Comparison of ENCODE assay signal across 21 cellular contexts in the genomic region with DNA sequence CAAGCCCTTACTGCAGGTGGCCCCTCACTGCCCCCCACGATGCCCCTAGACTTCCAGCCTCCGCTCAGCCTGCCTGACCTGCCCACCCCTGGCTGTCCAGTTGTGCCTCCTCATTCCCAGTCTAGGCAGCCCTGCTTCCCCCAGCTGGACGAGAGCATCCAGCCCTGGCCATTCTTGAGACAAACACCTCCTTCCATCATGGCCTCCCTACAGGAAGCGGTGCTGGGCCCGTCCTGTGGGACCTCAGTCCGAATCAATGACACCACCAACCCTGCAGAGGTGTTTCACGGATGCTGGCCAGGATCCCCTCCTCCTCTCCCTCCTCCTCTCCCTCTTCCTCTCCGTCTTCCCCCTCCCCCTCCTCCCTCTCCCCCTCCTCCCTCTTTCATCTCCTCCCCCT. TPM values are rescaled to one million over a fixed set of nuclear protein-coding genes. Genes with fewer than 3 reads are reported as not detected.
DNase-seq lines count a peak whose midpoint lies in the region; ATAC-seq and TF ChIP-seq lines count a peak whose summit lies in the region.
"Had no signal": no experiment of that assay in that cellular context is flagged by ENCODE, and none has a peak within 500 bp of the region (broad histone marks: within the 10 kb centered on the region; RNA-seq: fewer than 3 reads in every experiment).

No MANE protein-coding gene starts in this region.

- no peaks in the 10 kb centered on the region for H3K9me3 ChIP-seq in BLaER1 treated with 17β-estradiol and CSF1 and Interleukin-3, amounts not matched to agents 10 nM and 100 nM (replicated peaks in 1 of 11)
- H3K9me3 ChIP-seq in PC-3 (ENCODE audit: low read length) (no peaks in the 10 kb centered on the region), duodenal mucosa (ENCODE audit: control insufficient read depth in 1 of 2, low read length in 2 of 2) (no peaks in the 10 kb centered on the region)
- H3K9me3 ChIP-seq: heart left ventricle, SK-N-SH had no signal

- H3K9me2 ChIP-seq in PC-3 (replicated peaks; ENCODE audit: low read length), result no peaks in the 10 kb centered on the region
- H3K9me2 ChIP-seq: SK-N-SH had no signal

- intact Hi-C loops in PC-3 (cut with micrococcal nuclease), result no loop called here
- intact Hi-C loops in posterior vena cava (cut with DNase I), result no loop called here

- no peaks in the 10 kb centered on the region for H4K20me1 ChIP-seq in BLaER1 treated with 17β-estradiol and CSF1 and Interleukin-3, amounts not matched to agents 10 nM and 100 nM
- H4K20me1 ChIP-seq in PC-3 (ENCODE audit: low read length), result no peaks in the 10 kb centered on the region

- H3K4me3 ChIP-seq in BLaER1 treated with 17β-estradiol and CSF1 and Interleukin-3, amounts not matched to agents 10 nM and 100 nM, result no peak overlapping the region
- H3K4me3 ChIP-seq in PC-3 (ENCODE audit: low read length) (peak overlapping the region; percentile 11; the same call in 1 of the 2 replicates), duodenal mucosa (ENCODE audit: low read depth in 1 of 2, low read length in 2 of 2) (no peak overlapping the region)
- H3K4me3 ChIP-seq: heart left ventricle had no signal

- peak overlapping the region in 2 of 11 experiments; percentile 9 to 40; a peak in 2 of 22 replicates for H3K27ac ChIP-seq in BLaER1 treated with 17β-estradiol and CSF1 and Interleukin-3, amounts not matched to agents 10 nM and 100 nM
- H3K27ac ChIP-seq in PC-3 (ENCODE audit: low read length) (no peak overlapping the region), duodenal mucosa (ENCODE audit: low read depth, low read length) (peak overlapping the region; percentile 30)

- no peak for TF ChIP-seq CTCF in PC-3 (conservative IDR thresholded peaks at IDR 0.05; ENCODE audit: low read depth, low read length)

- H3K27me3 ChIP-seq in BLaER1 treated with 17β-estradiol and CSF1 and Interleukin-3, amounts not matched to agents 10 nM and 100 nM, result no peaks in the 10 kb centered on the region
- H3K27me3 ChIP-seq in PC-3 (ENCODE audit: low read length) (no peaks in the 10 kb centered on the region), duodenal mucosa (ENCODE audit: control insufficient read depth in 1 of 2, insufficient read depth in 2 of 2, low read length in 2 of 2) (no peaks in the 10 kb centered on the region)
- H3K27me3 ChIP-seq: heart left ventricle had no signal

- POLR2A ChIA-PET in PC-3 (lab: Charles Lee; ENCODE audit: unreplicated experiment), result no interaction called here

- H3K9ac ChIP-seq in BLaER1 treated with 17β-estradiol and CSF1 and Interleukin-3, amounts not matched to agents 10 nM and 100 nM, result no peak overlapping the region
- H3K9ac ChIP-seq in PC-3 (ENCODE audit: low read length) (no peak overlapping the region), duodenal mucosa (ENCODE audit: low read depth in 1 of 2, low read length in 2 of 2) (no peak overlapping the region)
- H3K9ac ChIP-seq: SK-N-SH had no signal

- CTCF ChIA-PET in PC-3 (lab: Charles Lee), result no interaction called here

- no peaks in the 10 kb centered on the region for H3K36me3 ChIP-seq in BLaER1 treated with 17β-estradiol and CSF1 and Interleukin-3, amounts not matched to agents 10 nM and 100 nM
- no peaks in the 10 kb centered on the region for H3K36me3 ChIP-seq in PC-3 (ENCODE audit: low read depth, low read length)
- H3K36me3 ChIP-seq in duodenal mucosa (ENCODE audit: control insufficient read depth in 1 of 2, insufficient read depth in 2 of 2, low read length in 2 of 2), result no peaks in the 10 kb centered on the region

- peak overlapping the region; percentile 44 for H2AFZ ChIP-seq in PC-3 (ENCODE audit: low read length)

- BruUV-seq in PC-3 (replicated peaks; lab: Mats Ljungman, UMichigan), result no TSS peak

- H3K79me2 ChIP-seq in PC-3 (ENCODE audit: low read length), result no peaks in the 10 kb centered on the region

- peak overlapping the region in 6 of 11 experiments; percentile 29 to 80 (median 63); a peak in 9 of 22 replicates for H3K4me2 ChIP-seq in BLaER1 treated with 17β-estradiol and CSF1 and Interleukin-3, amounts not matched to agents 10 nM and 100 nM
- peak overlapping the region; percentile 43 for H3K4me2 ChIP-seq in PC-3 (ENCODE audit: low read length)
- H3K4me2 ChIP-seq: SK-N-SH had no signal

- no peak; the same call in 1 of the 2 replicates for ATAC-seq in PC-3
- ATAC-seq in HG03039 (IDR thresholded peaks at IDR 0.05; ENCODE audit: unreplicated experiment), result no peak
- ATAC-seq: activated CD8-positive, alpha-beta T cell treated with anti-CD3 and anti-CD28 coated beads for 36 hours; effector memory CD8-positive, alpha-beta T cell had no signal

- H3K4me1 ChIP-seq in BLaER1 treated with 17β-estradiol and CSF1 and Interleukin-3, amounts not matched to agents 10 nM and 100 nM, result peaks cover 0 to 22% (median 13%) of the 10 kb centered on the region in 10 experiments; a peak in 14 of 20 replicates
- H3K4me1 ChIP-seq in PC-3 (ENCODE audit: insufficient read depth, low read length), result peaks cover 15% of the 10 kb centered on the region; the same call in 1 of the 2 replicates
- peaks cover 6 to 11% of the 10 kb centered on the region in 2 donors for H3K4me1 ChIP-seq in duodenal mucosa (ENCODE audit: control insufficient read depth in 1 of 2, insufficient read depth in 2 of 2, low read length in 2 of 2)

- H3F3A ChIP-seq in PC-3 (ENCODE audit: low read length, unreplicated experiment), result no peaks in the 10 kb centered on the region

- no peak for DNase-seq in PC-3
- DNase-seq in posterior vena cava (ENCODE audit: low spot score), result peak; percentile 79
- DNase-seq in LoVo (ENCODE audit: low spot score), result no peak
- DNase-seq in GM19238 (ENCODE audit: insufficient read length, low spot score), result no peak
- DNase-seq in amniotic stem cell (lab: John Stamatoyannopoulos, UW), result no peak
- DNase-seq: activated CD8-positive, alpha-beta T cell treated with anti-CD3 and anti-CD28 coated beads for 36 hours; activated naive CD4-positive, alpha-beta T cell; effector memory CD8-positive, alpha-beta T cell; GF-D8; Karpas-422; NCI-H1105 treated with DMSO at 0.1 percent for 48 hours; NCI-H2081 treated with DMSO at 0.1 percent for 48 hours; NCI-H510A treated with DMSO at 0.1 percent for 48 hours; occipital lobe; RPMI8226; SK-N-SH had no signal

RNA-seq across cellular contexts. Expression of a gene that starts 28.3 kb away (rescaled TPM):
- total RNA-seq in PC-3 (2014; rRNA removed) (5.3 and 7.5 TPM in 2 replicates), posterior vena cava (10 to 100 TPM in 1 of 2 donors, 1 to 10 TPM in 1; 6.2 to 10.4 TPM)
- total RNA-seq: T-helper 2 cell treated with Interferon-gamma antibody and Interleukin-4, amounts not matched to agents 100 ng/mL and 5 ng/mL, for 36 hours had no signal

RNA-seq across cellular contexts. Expression of a gene that starts 29.0 kb away (rescaled TPM):
- total RNA-seq in PC-3 (2014; rRNA removed) (23.7 and 24.6 TPM in 2 replicates), posterior vena cava (10 to 100 TPM; 38.9 to 57.9 TPM)

RNA-seq across cellular contexts. Expression of a gene that starts 36.7 kb away (rescaled TPM):
- total RNA-seq in PC-3 (2014; rRNA removed) (76.2 and 126 TPM in 2 replicates), posterior vena cava (10 to 100 TPM; 38.7 to 42.8 TPM)
